21 cellular contexts compared by ENCODE assay signal in genomic region chr3:107745354-107745753, GRCh38.
DNase-seq lines count a peak whose midpoint lies in the region; ATAC-seq and TF ChIP-seq lines count a peak whose summit lies in the region.
"Had no signal": no experiment of that assay in that cellular context is flagged by ENCODE, and none has a peak within 500 bp of the region (broad histone marks: within the 10 kb centered on the region; RNA-seq: fewer than 3 reads in every experiment).

No MANE protein-coding gene starts in this region.

- H3K36me3 ChIP-seq in psoas muscle (ENCODE audit: insufficient read depth in 1 of 2, low read depth in 1 of 2) (peaks cover 0 to 11% of the 10 kb centered on the region in 2 donors), BE2C (no peaks in the 10 kb centered on the region)
- H3K36me3 ChIP-seq: SJSA1 had no signal

- H3K9me3 ChIP-seq in psoas muscle (no peaks in the 10 kb centered on the region), BE2C (no peaks in the 10 kb centered on the region)
- H3K9me3 ChIP-seq: BLaER1 treated with 17β-estradiol and CSF1 and Interleukin-3, amounts not matched to agents 10 nM and 100 nM; SJSA1 had no signal

- TF ChIP-seq CTCF in psoas muscle (IDR thresholded peaks at IDR 0.05): no peak
- TF ChIP-seq CTCF in BE2C (IDR thresholded peaks at IDR 0.05; ENCODE audit: low read depth, low read length): no peak

- no peaks in the 10 kb centered on the region for H3K4me1 ChIP-seq in psoas muscle
- H3K4me1 ChIP-seq in BE2C: no peaks in the 10 kb centered on the region
- H3K4me1 ChIP-seq: SJSA1 had no signal

- peak in 3 of 4 donors; percentile 25 to 57 (median 52) for ATAC-seq in psoas muscle
- ATAC-seq: CD8-positive, alpha-beta T cell; Right ventricle myocardium inferior had no signal

- H3K27ac ChIP-seq in psoas muscle: no peak overlapping the region
- H3K27ac ChIP-seq: 22Rv1; BLaER1 treated with 17β-estradiol and CSF1 and Interleukin-3, amounts not matched to agents 10 nM and 100 nM; SJSA1 had no signal

- DNase-seq in NCI-H146 (lab: John Stamatoyannopoulos, UW) (peak; percentile 23), NCI-H146 treated with DMSO at 0.1 percent for 48 hours (lab: John Stamatoyannopoulos, UW; ENCODE audit: unreplicated experiment) (no peak), NCI-H524 (lab: John Stamatoyannopoulos, UW) (peak; percentile 14 to 47), iris pigment epithelial cell (ENCODE audit: low read depth) (peak; percentile 21), psoas muscle (no peak), GDM1 (lab: John Stamatoyannopoulos, UW) (no peak), BE2C (no peak)
- DNase-seq in stimulated activated CD4-positive, alpha-beta T cell treated with anti-CD3 and anti-CD28 coated beads, Interleukin-4, amount 100 ng/mL, for 1 hour: no peak
- DNase-seq: ACHN; Calu3; CD8-positive, alpha-beta T cell; DMS53; GF-D8; MV-4-11; NCI-H2029; NCI-H446 treated with DMSO at 0.1 percent for 48 hours; NCI-H748 treated with DMSO at 0.1 percent for 48 hours had no signal

- H3K27me3 ChIP-seq in psoas muscle (ENCODE audit: insufficient read depth in 3 of 3, low read length in 2 of 3) (no peaks in the 10 kb centered on the region), BE2C (no peaks in the 10 kb centered on the region)
- H3K27me3 ChIP-seq: BLaER1 treated with 17β-estradiol and CSF1 and Interleukin-3, amounts not matched to agents 10 nM and 100 nM; SJSA1 had no signal

- no peak overlapping the region for H3K4me3 ChIP-seq in psoas muscle
- no peak overlapping the region for H3K4me3 ChIP-seq in BE2C (ENCODE audit: low read depth, low read length)
- H3K4me3 ChIP-seq: BLaER1 treated with 17β-estradiol and CSF1 and Interleukin-3, amounts not matched to agents 10 nM and 100 nM; SJSA1 had no signal

- WGBS in psoas muscle, 3 donors: 56 to 87% (median 66%) methylated on average over 4 of the region's 4 CpGs

- intact Hi-C loops in psoas muscle (cut with DNase I): loop anchor here (10.0 kb wide), 2 partner anchors 511 to 659 kb away; no protein-coding TSS in a partner anchor

Comparison
In these comparisons a context has a peak if more than half of its experiments do, and no peak if none do; other contexts are left out.
1. DNase-seq: peak in NCI-H146 (single experiment), NCI-H524 (2 of 2) and iris pigment epithelial cell (single experiment); none in NCI-H146 treated with DMSO at 0.1 percent for 48 hours (single experiment), psoas muscle (0 of 2), GDM1 (single experiment), BE2C (single experiment) and stimulated activated CD4-positive, alpha-beta T cell treated with anti-CD3 and anti-CD28 coated beads, Interleukin-4, amount 100 ng/mL, for 1 hour (single experiment).